ENCODE assay signal across 18 cellular contexts in the genomic region with DNA sequence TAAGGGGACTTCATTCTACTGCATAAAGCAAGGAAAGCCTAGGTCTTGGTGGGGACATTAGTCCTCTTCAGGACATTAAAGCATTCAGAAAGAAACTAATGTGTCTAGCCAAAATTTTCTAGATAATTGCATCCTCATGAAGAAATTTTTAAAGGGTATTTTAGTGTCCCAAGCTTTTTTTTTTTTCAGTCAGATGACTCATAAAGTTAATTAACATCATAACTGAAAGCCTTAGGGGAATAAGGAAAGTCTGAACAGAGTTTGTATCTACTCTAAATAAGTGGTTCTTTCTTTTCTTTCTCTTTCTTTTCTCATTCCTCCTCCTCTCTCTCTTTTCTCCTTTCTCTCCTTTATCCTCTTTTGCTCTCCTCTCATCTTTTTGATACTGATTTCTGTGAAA.
DNase-seq lines count a peak whose midpoint lies in the region; ATAC-seq, FAIRE-seq and TF ChIP-seq lines count a peak whose summit lies in the region.
"Had no signal": no experiment of that assay in that cellular context is flagged by ENCODE, and none has a peak within 500 bp of the region (broad histone marks: within the 10 kb centered on the region; RNA-seq: fewer than 3 reads in every experiment).

No MANE protein-coding gene starts in this region.

- in situ Hi-C loops in G401 (cut with HindIII; ENCODE audit: low sequenced_read_pairs): no loop called here

- no peaks in the 10 kb centered on the region for H3K36me3 ChIP-seq in bronchial epithelial cell (ENCODE audit: control insufficient read depth, insufficient read depth, low read length)
- H3K36me3 ChIP-seq: SJSA1 had no signal

- peak overlapping the region; percentile 32 for H3K27ac Mint-ChIP-seq in HFFc6

- TF ChIP-seq CTCF in HFFc6 (IDR thresholded peaks at IDR 0.05) (no peak), bronchial epithelial cell (IDR thresholded peaks at IDR 0.05; ENCODE audit: insufficient read depth, low read length, severe bottlenecking) (no peak)

- H3K4me3 Mint-ChIP-seq in HFFc6: peak overlapping the region; percentile 28

- ATAC-seq in Right ventricle myocardium superior (ENCODE audit: poor library complexity): no peak

- no peak for FAIRE-seq in bronchial epithelial cell (lab: Jason Lieb, UNC)
- FAIRE-seq: GM12891 had no signal

- H3K4me1 Mint-ChIP-seq in HFFc6 (ENCODE audit: low read depth): peaks cover 12% of the 10 kb centered on the region

- no peaks in the 10 kb centered on the region for H3K27me3 ChIP-seq in bronchial epithelial cell (ENCODE audit: control insufficient read depth, insufficient read depth, low read length)
- H3K27me3 ChIP-seq: SJSA1 had no signal

- H3K36me3 Mint-ChIP-seq in HFFc6 (ENCODE audit: low read depth): no peaks in the 10 kb centered on the region

- no peaks in the 10 kb centered on the region for H3K9me3 Mint-ChIP-seq in HFFc6

- H3K4me3 ChIP-seq in bronchial epithelial cell (ENCODE audit: low read depth, low read length): no peak overlapping the region
- H3K4me3 ChIP-seq: SJSA1 had no signal

- H3K27me3 Mint-ChIP-seq in HFFc6 (ENCODE audit: insufficient read depth): no peaks in the 10 kb centered on the region

- DNase-seq in COLO829 (ENCODE audit: low spot score) (peak; percentile 15), HFFc6 (no peak), bronchial epithelial cell (ENCODE audit: low read depth) (peak; percentile 15), renal cortical epithelial cell (ENCODE audit: low read depth) (peak; percentile 53), G401 (ENCODE audit: low spot score) (no peak), Right ventricle myocardium superior (no peak), GM19240 (ENCODE audit: insufficient read length, low spot score) (no peak)
- DNase-seq: C1 segment of cervical spinal cord; DMS153; KG1; NCI-H1105; NCI-H1694 treated with DMSO at 0.1 percent for 48 hours; NCI-H345; NCI-H526 treated with DMSO at 0.1 percent for 48 hours; NK-92 treated with Interleukin-12 subunit alpha and Interleukin-12 subunit beta, amount 100 ng/mL, for 24 hours; OCI-M1 had no signal

- intact Hi-C loops in Right ventricle myocardium superior (cut with DNase I): no loop called here

Comparison
In these comparisons a context has a peak if more than half of its experiments do, and no peak if none do; other contexts are left out.
1. DNase-seq: peak in COLO829 (single experiment), bronchial epithelial cell (single experiment) and renal cortical epithelial cell (single experiment); none in HFFc6 (single experiment), G401 (single experiment), Right ventricle myocardium superior (single experiment) and GM19240 (single experiment).